In genomic region chr7:155737590-155737989, GRCh38 we compare ENCODE assay signal across 28 cellular contexts.
"Had no signal": no experiment of that assay in that cellular context is flagged by ENCODE, and none has a peak within 500 bp of the region (broad histone marks: within the 10 kb centered on the region; RNA-seq: fewer than 3 reads in every experiment).

No MANE protein-coding gene starts in this region.

- H3K27me3 Mint-ChIP-seq: activated CD4-positive, alpha-beta memory T cell treated with anti-CD3 and anti-CD28 coated beads, Interleukin-2, amount 10 ng/mL, durations not matched to agents 7 days and 5 days; activated CD4-positive, alpha-beta T cell treated with anti-CD3 and anti-CD28 coated beads, Interleukin-2, amount 10 ng/mL, durations not matched to agents 24 days and 14 days; activated CD8-positive, alpha-beta memory T cell treated with anti-CD3 and anti-CD28 coated beads, Interleukin-2, amount 10 ng/mL, durations not matched to agents 7 days and 5 days; stimulated activated memory B cell treated with anti-CD40 and anti-IgM and Interleukin-4, amounts not matched to agents 10 μg/mL and 1 μg/mL and 100 μg/mL, for 72 hours; T-helper 17 cell had no signal

- H3K36me3 ChIP-seq: ovary had no signal

- DNase-seq: activated CD4-positive, alpha-beta memory T cell treated with anti-CD3 and anti-CD28 coated beads, Interleukin-2, amount 10 ng/mL, durations not matched to agents 7 days and 5 days; activated CD4-positive, alpha-beta T cell treated with anti-CD3 and anti-CD28 coated beads, Interleukin-2, amount 10 ng/mL, durations not matched to agents 24 days and 14 days; activated CD4-positive, CD25-positive, alpha-beta regulatory T cell treated with anti-CD3 and anti-CD28 coated beads, Interleukin-2, amount 50 U/mL, for 72 hours; activated CD8-positive, alpha-beta memory T cell treated with anti-CD3 and anti-CD28 coated beads, Interleukin-2, amount 10 ng/mL, durations not matched to agents 7 days and 5 days; activated effector memory CD4-positive, alpha-beta T cell treated with anti-CD3 and anti-CD28 coated beads, Interleukin-2, amount 50 U/mL, for 16 hours; adrenal gland; aorta; body of pancreas; cerebellar nuclear complex; colonic mucosa; effector CD8-positive, alpha-beta T cell; erythroblast; gastrocnemius medialis; left lung; ovary; psoas muscle; small intestine; stimulated activated CD4-positive, alpha-beta T cell treated with anti-CD3 and anti-CD28 coated beads, Interleukin-1b, Interleukin-23, amount 100 ng/mL, for 48 hours; stimulated activated CD4-positive, alpha-beta T cell treated with anti-CD3 and anti-CD28 coated beads, Interleukin-4, amount 100 ng/mL, for 4 hours; stimulated activated CD8-positive, alpha-beta memory T cell treated with anti-CD3 and anti-CD28 coated beads, Interleukin-4, amount 100 ng/mL, for 48 hours; stomach; T-helper 17 cell; T1000; thyroid gland; upper lobe of right lung had no signal

- ATAC-seq: activated CD8-positive, alpha-beta memory T cell treated with anti-CD3 and anti-CD28 coated beads, Interleukin-2, amount 10 ng/mL, durations not matched to agents 7 days and 5 days; activated naive CD4-positive, alpha-beta T cell treated with anti-CD3 and anti-CD28 coated beads, Interleukin-2, amount 50 U/mL, for 72 hours; body of pancreas; gastrocnemius medialis; left lung; psoas muscle; stimulated activated memory B cell treated with anti-CD40 and anti-IgM and Interleukin-4, amounts not matched to agents 10 μg/mL and 1 μg/mL and 100 μg/mL, for 72 hours; T-helper 17 cell; upper lobe of right lung had no signal

- H3K27ac Mint-ChIP-seq: activated CD4-positive, alpha-beta memory T cell treated with anti-CD3 and anti-CD28 coated beads, Interleukin-2, amount 10 ng/mL, durations not matched to agents 7 days and 5 days; activated CD4-positive, alpha-beta T cell treated with anti-CD3 and anti-CD28 coated beads, Interleukin-2, amount 10 ng/mL, durations not matched to agents 24 days and 14 days; activated CD8-positive, alpha-beta memory T cell treated with anti-CD3 and anti-CD28 coated beads, Interleukin-2, amount 10 ng/mL, durations not matched to agents 7 days and 5 days; stimulated activated memory B cell treated with anti-CD40 and anti-IgM and Interleukin-4, amounts not matched to agents 10 μg/mL and 1 μg/mL and 100 μg/mL, for 72 hours; T-helper 17 cell had no signal

- H3K4me3 Mint-ChIP-seq: activated CD4-positive, alpha-beta memory T cell treated with anti-CD3 and anti-CD28 coated beads, Interleukin-2, amount 10 ng/mL, durations not matched to agents 7 days and 5 days; activated CD4-positive, alpha-beta T cell treated with anti-CD3 and anti-CD28 coated beads, Interleukin-2, amount 10 ng/mL, durations not matched to agents 24 days and 14 days; activated CD8-positive, alpha-beta memory T cell treated with anti-CD3 and anti-CD28 coated beads, Interleukin-2, amount 10 ng/mL, durations not matched to agents 7 days and 5 days; stimulated activated memory B cell treated with anti-CD40 and anti-IgM and Interleukin-4, amounts not matched to agents 10 μg/mL and 1 μg/mL and 100 μg/mL, for 72 hours; T-helper 17 cell had no signal

- H3K4me3 ChIP-seq: adrenal gland, body of pancreas, colonic mucosa, gastrocnemius medialis, left lung, ovary, psoas muscle, sigmoid colon, stomach, thyroid gland, upper lobe of right lung had no signal

- H3K9me3 Mint-ChIP-seq: activated CD4-positive, alpha-beta memory T cell treated with anti-CD3 and anti-CD28 coated beads, Interleukin-2, amount 10 ng/mL, durations not matched to agents 7 days and 5 days; activated CD4-positive, alpha-beta T cell treated with anti-CD3 and anti-CD28 coated beads, Interleukin-2, amount 10 ng/mL, durations not matched to agents 24 days and 14 days; activated naive CD4-positive, alpha-beta T cell treated with anti-CD3 and anti-CD28 coated beads, Interleukin-2, amount 50 U/mL, for 72 hours; stimulated activated memory B cell treated with anti-CD40 and anti-IgM and Interleukin-4, amounts not matched to agents 10 μg/mL and 1 μg/mL and 100 μg/mL, for 72 hours had no signal

- H3K27ac ChIP-seq: adrenal gland, body of pancreas, colonic mucosa, gastrocnemius medialis, left lung, ovary, psoas muscle, sigmoid colon, stomach, thyroid gland, upper lobe of right lung had no signal

- H3K27me3 ChIP-seq: adrenal gland, body of pancreas, colonic mucosa, gastrocnemius medialis, left lung, ovary, sigmoid colon, stomach, thyroid gland, upper lobe of right lung had no signal
